8 cellular contexts compared by ENCODE assay signal in the genomic region with DNA sequence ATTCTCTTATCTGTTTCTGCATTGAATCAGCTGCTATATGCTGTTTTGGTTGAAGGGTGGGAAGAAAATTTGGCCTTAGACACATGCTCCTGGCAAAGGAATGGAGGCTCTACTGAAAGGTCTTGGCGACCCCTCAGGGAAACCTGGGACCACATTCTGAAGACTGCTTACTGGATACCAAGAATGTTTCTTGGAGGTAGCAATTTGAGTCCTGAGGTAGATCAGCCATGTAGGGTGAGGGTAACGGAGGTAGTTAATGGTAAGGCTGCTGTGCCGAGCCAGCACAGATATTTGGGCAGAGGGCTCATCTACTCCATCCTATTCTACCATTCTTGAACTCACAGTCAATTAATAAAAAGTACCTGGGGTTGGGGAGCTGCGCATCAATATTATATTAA. TPM values are rescaled to one million over a fixed set of nuclear protein-coding genes. Genes with fewer than 3 reads are reported as not detected.
A peak's percentile ranks its signal among the peaks of the same experiment; 100 is the strongest.
DNase-seq lines count a peak whose midpoint lies in the region; ATAC-seq, FAIRE-seq and TF ChIP-seq lines count a peak whose summit lies in the region.

No MANE protein-coding gene starts in this region.

- POLR2A ChIA-PET in A549 (lab: Yijun Ruan, JAX): interaction anchor here (1.2 to 2.1 kb wide), 2 partner anchors 28 to 37 kb away, joined by 5 to 8 read pairs; no protein-coding TSS in a partner anchor

- TF ChIP-seq POLR2A in A549 (IDR thresholded peaks at IDR 0.05; ENCODE audit: low read length): no peak

- FAIRE-seq in A549 (lab: Jason Lieb, UNC): no peak

- H3K4me3 ChIP-seq in A549 (peak overlapping the region; percentile 95), HL-60 (replicated peaks; ENCODE audit: insufficient read depth, low read length) (peak overlapping the region; percentile 81), astrocyte of the spinal cord (ENCODE audit: low read depth, low read length) (peak overlapping the region; percentile 91)

- H3K27ac ChIP-seq in A549 (peak overlapping the region; percentile 96 to 98), HL-60 (replicated peaks) (peak overlapping the region; percentile 100)

- H3K27me3 ChIP-seq in HL-60 (ENCODE audit: insufficient read depth, poor library complexity, severe bottlenecking): no peaks in the 10 kb centered on the region

- H3K36me3 Mint-ChIP-seq in mesothelial cell of epicardium: no peaks in the 10 kb centered on the region

- H3K27me3 Mint-ChIP-seq in mesothelial cell of epicardium (ENCODE audit: low read depth): peaks cover 8% of the 10 kb centered on the region

- DNase-seq in A549 (ENCODE audit: low read depth in 1 of 2, low spot score in 1 of 2) (no peak), HL-60 (ENCODE audit: low read depth in 1 of 2, low spot score in 1 of 2) (no peak), astrocyte of the spinal cord (ENCODE audit: low read depth, low spot score) (no peak), mesothelial cell of epicardium (ENCODE audit: low spot score in 2 of 2, unreplicated experiment in 2 of 2) (no peak), HuH-7.5 (ENCODE audit: low spot score) (no peak), ecto neural progenitor cell (ENCODE audit: low spot score) (no peak), DMS 273 (lab: John Stamatoyannopoulos, UW; ENCODE audit: unreplicated experiment) (no peak)

- no peak for TF ChIP-seq RAD21 in A549 (conservative IDR thresholded peaks at IDR 0.05 in 1 of 2, IDR thresholded peaks at IDR 0.05 in 1 of 2)

- TF ChIP-seq CTCF in A549 (IDR thresholded peaks at IDR 0.05) (no peak), HL-60 (IDR thresholded peaks at IDR 0.05; ENCODE audit: insufficient read depth, low read length) (no peak), astrocyte of the spinal cord (IDR thresholded peaks at IDR 0.05; ENCODE audit: low read depth, low read length) (no peak), mesothelial cell of epicardium (IDR thresholded peaks at IDR 0.05; ENCODE audit: unreplicated experiment) (no peak)

- ATAC-seq in A549: peak; percentile 16 to 22; a peak in 5 of 6 replicates
- ATAC-seq in GM19397 (IDR thresholded peaks at IDR 0.05; ENCODE audit: unreplicated experiment): peak; percentile 13

- no peaks in the 10 kb centered on the region for H3K9me3 Mint-ChIP-seq in mesothelial cell of epicardium

- peaks cover 37% of the 10 kb centered on the region for H3K4me1 Mint-ChIP-seq in mesothelial cell of epicardium

- H3K4me1 ChIP-seq in A549: peaks cover 27% of the 10 kb centered on the region

- peak overlapping the region; percentile 83 for H3K27ac Mint-ChIP-seq in mesothelial cell of epicardium

- H3K9me3 ChIP-seq in A549: no peaks in the 10 kb centered on the region

- no peak for TF ChIP-seq EP300 in A549 (IDR thresholded peaks at IDR 0.05)

- H3K4me2 ChIP-seq in A549: peak overlapping the region; percentile 89

- 8% methylated on average over 4 of the region's 4 CpGs for WGBS in A549 (ENCODE audit: missing lambda C conversion rate)

- CTCF ChIA-PET in A549 (lab: Yijun Ruan, JAX): interaction anchor here (0.7 to 2.5 kb wide), 6 partner anchors 10 to 283 kb away, joined by 3 to 14 read pairs (median 4); no protein-coding TSS in a partner anchor

- peak overlapping the region; percentile 95 for H3K4me3 Mint-ChIP-seq in mesothelial cell of epicardium

- in situ Hi-C loops in astrocyte of the spinal cord (cut with HindIII; ENCODE audit: low sequenced_read_pairs): no loop called here

TF ChIP-seq in A549, 52 proteins besides CTCF, POLR2A, EP300 and RAD21:
- no peak for TF ChIP-seq KDM5A (IDR thresholded peaks at IDR 0.05)
- TF ChIP-seq REST (IDR thresholded peaks at IDR 0.05): no peak
- no peak for TF ChIP-seq HES2 (IDR thresholded peaks at IDR 0.05)
- TF ChIP-seq GATA3 (IDR thresholded peaks at IDR 0.05; ENCODE audit: borderline replicate concordance): no peak
- no peak for TF ChIP-seq MAX (IDR thresholded peaks at IDR 0.05)
- TF ChIP-seq RARB (CRISPR knock-in tag; IDR thresholded peaks at IDR 0.05): no peak
- TF ChIP-seq CBX2 (IDR thresholded peaks at IDR 0.05; ENCODE audit: borderline replicate concordance, low read depth): no peak
- TF ChIP-seq RCOR1 (IDR thresholded peaks at IDR 0.05; ENCODE audit: low read depth, low read length): no peak
- TF ChIP-seq NFE2L2 (conservative IDR thresholded peaks at IDR 0.05; ENCODE audit: low read length): no peak
- TF ChIP-seq HDAC2 (IDR thresholded peaks at IDR 0.05): no peak
- TF ChIP-seq CHD4 (IDR thresholded peaks at IDR 0.05; ENCODE audit: borderline replicate concordance): no peak
- no peak for TF ChIP-seq USF2 (IDR thresholded peaks at IDR 0.05)
- no peak for TF ChIP-seq FOXS1 (CRISPR knock-in tag; IDR thresholded peaks at IDR 0.05)

RNA-seq across cellular contexts. Expression of gene PHF3, which starts 0.4 kb away (rescaled TPM):
- polyA plus RNA-seq in A549 (2011; rRNA removed) (19.5 and 28.4 TPM in 2 replicates), A549 (2017; fragmentation: RNase III; extraction: RNeasy Plus Mini Kit Qiagen cat#74134 plus additional on column Dnase treatment) (13.1 to 13.9 TPM (median 13.7 TPM) in 3 replicates)
- polyA plus RNA-seq in A549 (2012; cell fraction: cytosol; rRNA removed): 2.7 and 2.8 TPM in 2 replicates
- 2.7 and 2.8 TPM in 2 replicates for polyA plus RNA-seq in A549 (2012; cell fraction: nucleus; rRNA removed)
- polyA minus RNA-seq in A549 (2011; rRNA and poly(A)+ RNA removed): 18.1 and 18.2 TPM in 2 replicates
- 64.8 to 69.5 TPM (median 67.1 TPM) in 3 replicates for total RNA-seq in mesothelial cell of epicardium
